16 cellular contexts compared by ENCODE assay signal in the genomic region with DNA sequence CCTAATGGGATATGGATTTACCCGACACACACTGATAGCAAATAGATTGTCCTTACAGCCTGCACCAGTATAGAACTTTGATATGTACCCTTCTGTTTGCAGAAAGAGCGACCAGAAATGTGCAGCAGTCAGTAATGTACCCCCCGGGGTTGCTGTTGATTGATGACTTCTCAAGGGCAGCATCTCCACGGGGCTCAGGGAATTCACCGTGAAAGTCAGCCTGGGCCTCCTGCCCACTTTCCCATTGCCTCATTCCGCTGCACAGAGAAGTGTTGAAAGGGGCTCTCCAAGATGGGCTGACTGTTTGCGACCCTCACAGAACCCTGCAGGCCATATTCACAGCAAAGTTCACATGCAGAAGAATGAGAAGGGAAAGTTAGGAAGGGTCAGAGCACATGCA.
DNase-seq lines count a peak whose midpoint lies in the region; ATAC-seq, FAIRE-seq and TF ChIP-seq lines count a peak whose summit lies in the region.
"Had no signal": no experiment of that assay in that cellular context is flagged by ENCODE, and none has a peak within 500 bp of the region (broad histone marks: within the 10 kb centered on the region; RNA-seq: fewer than 3 reads in every experiment).

No MANE protein-coding gene starts in this region.

- no peak for FAIRE-seq in pancreas (lab: Jason Lieb, UNC)
- FAIRE-seq: A204.1, bronchial epithelial cell had no signal

- ATAC-seq in pancreas (peak; percentile 16 to 53 (median 46)), GM18858 (IDR thresholded peaks at IDR 0.05; ENCODE audit: unreplicated experiment) (no peak), GM19463 (IDR thresholded peaks at IDR 0.05; ENCODE audit: unreplicated experiment) (no peak)
- ATAC-seq: activated T-cell treated with anti-CD3 and anti-CD28 coated beads, Interleukin-2, amount 50 U/mL, for 4 hours; esophagus mucosa had no signal

- peaks cover 19 to 42% (median 41%) of the 10 kb centered on the region in 3 donors for H3K4me1 ChIP-seq in pancreas

- DNase-seq in DMS53 (lab: John Stamatoyannopoulos, UW), result peak; percentile 33
- DNase-seq in DMS53 treated with DMSO at 0.1 percent for 48 hours (lab: John Stamatoyannopoulos, UW; ENCODE audit: unreplicated experiment), result no peak
- DNase-seq in NCI-H146 treated with DMSO at 0.1 percent for 48 hours (lab: John Stamatoyannopoulos, UW; ENCODE audit: unreplicated experiment), result peak; percentile 54
- DNase-seq in choroid plexus epithelial cell (ENCODE audit: low read depth), result peak; percentile 95
- peak in 2 of 6 donors; percentile 46 to 55 for DNase-seq in pancreas
- no peak for DNase-seq in NOMO-1 treated with DMSO at 0.1 percent for 48 hours (lab: John Stamatoyannopoulos, UW; ENCODE audit: unreplicated experiment)
- DNase-seq: activated T-cell treated with anti-CD3 and anti-CD28 coated beads, Interleukin-2, amount 50 U/mL, for 4 hours; occipital lobe; SHP77; stimulated activated CD4-positive, alpha-beta T cell treated with anti-CD3 and anti-CD28 coated beads, Interleukin-4, amount 100 ng/mL, for 1 hour; WERI-Rb-1 had no signal

- H3K36me3 ChIP-seq in pancreas, result no peaks in the 10 kb centered on the region
- H3K36me3 ChIP-seq: WERI-Rb-1 had no signal

- H3K4me3 ChIP-seq in choroid plexus epithelial cell (ENCODE audit: low read depth, low read length) (no peak overlapping the region), pancreas (no peak overlapping the region)

- H3K27ac ChIP-seq in pancreas, result peak overlapping the region; percentile 55 to 65 (median 63)
- H3K27ac ChIP-seq: WERI-Rb-1 had no signal

- no peaks in the 10 kb centered on the region for H3K9me3 ChIP-seq in pancreas

- TF ChIP-seq CTCF in choroid plexus epithelial cell (conservative IDR thresholded peaks at IDR 0.05; ENCODE audit: low read depth, low read length) (no peak), pancreas (IDR thresholded peaks at IDR 0.05) (no peak)

- no peaks in the 10 kb centered on the region for H3K27me3 ChIP-seq in pancreas

- 25 to 27% methylated on average over 7 of the region's 7 CpGs for WGBS in pancreas, 2 donors

- intact Hi-C loops in pancreas (cut with DNase I), result no loop called here

Comparison
In these comparisons a context has a peak if more than half of its experiments do, and no peak if none do; other contexts are left out.
1. DNase-seq: peak in DMS53 (single experiment), NCI-H146 treated with DMSO at 0.1 percent for 48 hours (single experiment) and choroid plexus epithelial cell (single experiment); none in DMS53 treated with DMSO at 0.1 percent for 48 hours (single experiment) and NOMO-1 treated with DMSO at 0.1 percent for 48 hours (single experiment).
2. ATAC-seq: peak in pancreas (4 of 4); none in GM18858 (single experiment) and GM19463 (single experiment).